Comparison of ENCODE assay signal across 1 cellular context in the genomic region with DNA sequence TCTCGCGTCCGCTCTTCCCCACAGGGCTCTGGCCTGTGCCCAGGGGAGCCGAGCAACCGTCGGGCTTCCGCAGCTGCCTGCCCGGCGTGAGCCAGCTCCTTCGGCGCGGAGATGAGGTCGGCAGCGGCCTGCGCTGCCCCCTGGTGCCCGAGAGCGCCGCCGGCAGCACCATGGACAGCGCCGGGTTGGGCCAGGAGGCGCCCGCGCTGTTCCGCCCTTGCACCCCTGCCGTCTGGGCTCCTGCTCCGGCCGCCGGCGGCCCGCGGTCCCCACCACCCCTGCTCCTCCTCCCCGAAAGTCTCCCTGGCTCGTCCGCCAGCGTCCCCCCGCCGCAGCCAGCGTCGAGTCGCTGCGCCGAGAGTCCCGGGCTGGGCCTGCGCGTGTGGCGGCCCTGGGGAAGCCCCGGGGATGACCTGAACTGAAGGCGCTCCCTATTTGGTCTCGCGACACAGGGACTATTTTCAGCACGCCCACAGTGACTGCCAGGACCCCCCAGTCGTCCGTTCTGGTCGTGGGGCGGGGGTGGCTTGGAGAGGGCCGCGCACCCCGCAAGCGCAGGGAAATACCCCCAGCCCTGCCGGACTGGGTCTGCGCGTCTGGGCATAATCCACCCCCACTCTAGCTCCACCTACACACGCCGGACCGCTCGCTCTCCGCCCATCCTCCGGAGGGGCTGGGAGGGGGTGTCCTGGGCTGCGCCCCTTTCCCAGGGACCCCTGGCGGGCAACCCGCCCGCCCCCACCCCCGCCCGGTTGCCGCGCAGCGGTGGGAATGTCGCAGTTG.
A peak's percentile ranks its signal among the peaks of the same experiment; 100 is the strongest.
TF ChIP-seq lines count a peak whose summit lies in the region.

No MANE protein-coding gene starts in this region.

TF ChIP-seq in K562, 482 proteins besides CTCF, POLR2A, EP300 and RAD21 (continues in another document):
- TF ChIP-seq ARHGAP35 (IDR thresholded peaks at IDR 0.05; ENCODE audit: partially characterized antibody) (no peak), PRMT5 (CRISPR knock-in tag; IDR thresholded peaks at IDR 0.05) (peak; percentile 97), E2F8 (IDR thresholded peaks at IDR 0.05; ENCODE audit: low read depth, partially characterized antibody) (no peak), NFIC (IDR thresholded peaks at IDR 0.05) (peak; percentile 69), HNRNPL (IDR thresholded peaks at IDR 0.05; ENCODE audit: low read depth, low read length) (peak; percentile 94), GABPA (tag; conservative IDR thresholded peaks at IDR 0.05; ENCODE audit: low read depth) (no peak), ZZZ3 (IDR thresholded peaks at IDR 0.05) (no peak), ZBTB7A (IDR thresholded peaks at IDR 0.05; ENCODE audit: borderline replicate concordance, control insufficient read depth, low read depth, low read length) (peak; percentile 30; the same call in 1 of the 2 replicates), HDAC8 (tag; IDR thresholded peaks at IDR 0.05) (0 out of 2 replicates have a peak, but pooled peaks have one; percentile 60), ZNF232 (CRISPR knock-in tag; IDR thresholded peaks at IDR 0.05) (peak; percentile 97), ZNF212 (CRISPR knock-in tag; IDR thresholded peaks at IDR 0.05) (0 out of 2 replicates have a peak, but pooled peaks have one; percentile 31), MAX (CRISPR knock-in tag; IDR thresholded peaks at IDR 0.05) (peak; percentile 85), YY1 (IDR thresholded peaks at IDR 0.05; ENCODE audit: borderline replicate concordance in 1 of 3, control insufficient read depth in 1 of 3, extremely low read depth in 1 of 3, insufficient read depth in 3 of 3, insufficient read length in 1 of 3, insufficient replicate concordance in 2 of 3, low read depth in 1 of 3, low read length in 2 of 3) (peak in 2 of 3 experiments; percentile 48 to 65), ZNF561 (CRISPR knock-in tag; conservative IDR thresholded peaks at IDR 0.05) (no peak), PCBP2 (IDR thresholded peaks at IDR 0.05; ENCODE audit: low read depth, low read length, poor library complexity, severe bottlenecking) (peak; percentile 81), KAT8 (IDR thresholded peaks at IDR 0.05; ENCODE audit: low read depth) (no peak), THAP12 (CRISPR knock-in tag; IDR thresholded peaks at IDR 0.05) (peak; percentile 49; the same call in 1 of the 2 replicates), NONO (IDR thresholded peaks at IDR 0.05; ENCODE audit: low read depth in 2 of 2, low read length in 1 of 2) (0 out of 4 replicates have a peak, but pooled peaks of 1 of the 2 experiments have one; percentile 47), IRF1 (CRISPR knock-in tag; IDR thresholded peaks at IDR 0.05; ENCODE audit: borderline replicate concordance) (peak; percentile 82; the same call in 1 of the 2 replicates), ETV1 (tag; conservative IDR thresholded peaks at IDR 0.05; ENCODE audit: low read depth) (0 out of 2 replicates have a peak, but pooled peaks have one; percentile 34), CCNT2 (IDR thresholded peaks at IDR 0.05; ENCODE audit: borderline replicate concordance, extremely low read depth, insufficient read length, low read depth, low read length) (peak; percentile 69), NELFE (IDR thresholded peaks at IDR 0.05; ENCODE audit: insufficient read depth, insufficient read length) (no peak), CREM (IDR thresholded peaks at IDR 0.05; ENCODE audit: low read depth) (peak; percentile 76), RBM22 (IDR thresholded peaks at IDR 0.05; ENCODE audit: low read depth, low read length, poor library complexity, severe bottlenecking) (peak; percentile 64), E2F6 (IDR thresholded peaks at IDR 0.05; ENCODE audit: borderline replicate concordance in 1 of 2, extremely low read depth in 1 of 2, insufficient read depth in 1 of 2, insufficient read length in 1 of 2, low read depth in 1 of 2, low read length in 1 of 2, poor library complexity in 1 of 2, severe bottlenecking in 1 of 2) (peak in 1 of 2 experiments; percentile 57)
- TF ChIP-seq, protein P1, sequence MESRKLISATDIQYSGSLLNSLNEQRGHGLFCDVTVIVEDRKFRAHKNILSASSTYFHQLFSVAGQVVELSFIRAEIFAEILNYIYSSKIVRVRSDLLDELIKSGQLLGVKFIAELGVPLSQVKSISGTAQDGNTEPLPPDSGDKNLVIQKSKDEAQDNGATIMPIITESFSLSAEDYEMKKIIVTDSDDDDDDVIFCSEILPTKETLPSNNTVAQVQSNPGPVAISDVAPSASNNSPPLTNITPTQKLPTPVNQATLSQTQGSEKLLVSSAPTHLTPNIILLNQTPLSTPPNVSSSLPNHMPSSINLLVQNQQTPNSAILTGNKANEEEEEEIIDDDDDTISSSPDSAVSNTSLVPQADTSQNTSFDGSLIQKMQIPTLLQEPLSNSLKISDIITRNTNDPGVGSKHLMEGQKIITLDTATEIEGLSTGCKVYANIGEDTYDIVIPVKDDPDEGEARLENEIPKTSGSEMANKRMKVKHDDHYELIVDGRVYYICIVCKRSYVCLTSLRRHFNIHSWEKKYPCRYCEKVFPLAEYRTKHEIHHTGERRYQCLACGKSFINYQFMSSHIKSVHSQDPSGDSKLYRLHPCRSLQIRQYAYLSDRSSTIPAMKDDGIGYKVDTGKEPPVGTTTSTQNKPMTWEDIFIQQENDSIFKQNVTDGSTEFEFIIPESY (CRISPR knock-in tag; IDR thresholded peaks at IDR 0.05), result peak; percentile 90
- TF ChIP-seq, protein P2, sequence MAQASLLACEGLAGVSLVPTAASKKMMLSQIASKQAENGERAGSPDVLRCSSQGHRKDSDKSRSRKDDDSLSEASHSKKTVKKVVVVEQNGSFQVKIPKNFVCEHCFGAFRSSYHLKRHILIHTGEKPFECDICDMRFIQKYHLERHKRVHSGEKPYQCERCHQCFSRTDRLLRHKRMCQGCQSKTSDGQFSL (CRISPR knock-in tag; IDR thresholded peaks at IDR 0.05), result peak; percentile 74; the same call in 1 of the 2 replicates
- TF ChIP-seq, protein P2 (tag; IDR thresholded peaks at IDR 0.05), result no peak
- TF ChIP-seq, protein P3, sequence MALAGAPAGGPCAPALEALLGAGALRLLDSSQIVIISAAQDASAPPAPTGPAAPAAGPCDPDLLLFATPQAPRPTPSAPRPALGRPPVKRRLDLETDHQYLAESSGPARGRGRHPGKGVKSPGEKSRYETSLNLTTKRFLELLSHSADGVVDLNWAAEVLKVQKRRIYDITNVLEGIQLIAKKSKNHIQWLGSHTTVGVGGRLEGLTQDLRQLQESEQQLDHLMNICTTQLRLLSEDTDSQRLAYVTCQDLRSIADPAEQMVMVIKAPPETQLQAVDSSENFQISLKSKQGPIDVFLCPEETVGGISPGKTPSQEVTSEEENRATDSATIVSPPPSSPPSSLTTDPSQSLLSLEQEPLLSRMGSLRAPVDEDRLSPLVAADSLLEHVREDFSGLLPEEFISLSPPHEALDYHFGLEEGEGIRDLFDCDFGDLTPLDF (CRISPR knock-in tag; IDR thresholded peaks at IDR 0.05), result peak; percentile 98
- TF ChIP-seq, protein P4, sequence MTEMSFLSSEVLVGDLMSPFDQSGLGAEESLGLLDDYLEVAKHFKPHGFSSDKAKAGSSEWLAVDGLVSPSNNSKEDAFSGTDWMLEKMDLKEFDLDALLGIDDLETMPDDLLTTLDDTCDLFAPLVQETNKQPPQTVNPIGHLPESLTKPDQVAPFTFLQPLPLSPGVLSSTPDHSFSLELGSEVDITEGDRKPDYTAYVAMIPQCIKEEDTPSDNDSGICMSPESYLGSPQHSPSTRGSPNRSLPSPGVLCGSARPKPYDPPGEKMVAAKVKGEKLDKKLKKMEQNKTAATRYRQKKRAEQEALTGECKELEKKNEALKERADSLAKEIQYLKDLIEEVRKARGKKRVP (CRISPR knock-in tag; IDR thresholded peaks at IDR 0.05), result peak; percentile 52; the same call in 1 of the 2 replicates
- TF ChIP-seq, protein P5, sequence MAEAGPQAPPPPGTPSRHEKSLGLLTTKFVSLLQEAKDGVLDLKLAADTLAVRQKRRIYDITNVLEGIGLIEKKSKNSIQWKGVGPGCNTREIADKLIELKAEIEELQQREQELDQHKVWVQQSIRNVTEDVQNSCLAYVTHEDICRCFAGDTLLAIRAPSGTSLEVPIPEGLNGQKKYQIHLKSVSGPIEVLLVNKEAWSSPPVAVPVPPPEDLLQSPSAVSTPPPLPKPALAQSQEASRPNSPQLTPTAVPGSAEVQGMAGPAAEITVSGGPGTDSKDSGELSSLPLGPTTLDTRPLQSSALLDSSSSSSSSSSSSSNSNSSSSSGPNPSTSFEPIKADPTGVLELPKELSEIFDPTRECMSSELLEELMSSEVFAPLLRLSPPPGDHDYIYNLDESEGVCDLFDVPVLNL (CRISPR knock-in tag; IDR thresholded peaks at IDR 0.05; ENCODE audit: low read depth), result peak; percentile 89
- TF ChIP-seq, protein P6, sequence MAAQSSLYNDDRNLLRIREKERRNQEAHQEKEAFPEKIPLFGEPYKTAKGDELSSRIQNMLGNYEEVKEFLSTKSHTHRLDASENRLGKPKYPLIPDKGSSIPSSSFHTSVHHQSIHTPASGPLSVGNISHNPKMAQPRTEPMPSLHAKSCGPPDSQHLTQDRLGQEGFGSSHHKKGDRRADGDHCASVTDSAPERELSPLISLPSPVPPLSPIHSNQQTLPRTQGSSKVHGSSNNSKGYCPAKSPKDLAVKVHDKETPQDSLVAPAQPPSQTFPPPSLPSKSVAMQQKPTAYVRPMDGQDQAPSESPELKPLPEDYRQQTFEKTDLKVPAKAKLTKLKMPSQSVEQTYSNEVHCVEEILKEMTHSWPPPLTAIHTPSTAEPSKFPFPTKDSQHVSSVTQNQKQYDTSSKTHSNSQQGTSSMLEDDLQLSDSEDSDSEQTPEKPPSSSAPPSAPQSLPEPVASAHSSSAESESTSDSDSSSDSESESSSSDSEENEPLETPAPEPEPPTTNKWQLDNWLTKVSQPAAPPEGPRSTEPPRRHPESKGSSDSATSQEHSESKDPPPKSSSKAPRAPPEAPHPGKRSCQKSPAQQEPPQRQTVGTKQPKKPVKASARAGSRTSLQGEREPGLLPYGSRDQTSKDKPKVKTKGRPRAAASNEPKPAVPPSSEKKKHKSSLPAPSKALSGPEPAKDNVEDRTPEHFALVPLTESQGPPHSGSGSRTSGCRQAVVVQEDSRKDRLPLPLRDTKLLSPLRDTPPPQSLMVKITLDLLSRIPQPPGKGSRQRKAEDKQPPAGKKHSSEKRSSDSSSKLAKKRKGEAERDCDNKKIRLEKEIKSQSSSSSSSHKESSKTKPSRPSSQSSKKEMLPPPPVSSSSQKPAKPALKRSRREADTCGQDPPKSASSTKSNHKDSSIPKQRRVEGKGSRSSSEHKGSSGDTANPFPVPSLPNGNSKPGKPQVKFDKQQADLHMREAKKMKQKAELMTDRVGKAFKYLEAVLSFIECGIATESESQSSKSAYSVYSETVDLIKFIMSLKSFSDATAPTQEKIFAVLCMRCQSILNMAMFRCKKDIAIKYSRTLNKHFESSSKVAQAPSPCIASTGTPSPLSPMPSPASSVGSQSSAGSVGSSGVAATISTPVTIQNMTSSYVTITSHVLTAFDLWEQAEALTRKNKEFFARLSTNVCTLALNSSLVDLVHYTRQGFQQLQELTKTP (IDR thresholded peaks at IDR 0.05; ENCODE audit: low read depth in 1 of 2, partially characterized antibody in 2 of 2), result peak in 1 of 2 experiments; percentile 85
